9 cellular contexts compared by ENCODE assay signal in genomic region chr3:171672538-171672937, GRCh38.
"Had no signal": no experiment of that assay in that cellular context is flagged by ENCODE, and none has a peak within 500 bp of the region (broad histone marks: within the 10 kb centered on the region; RNA-seq: fewer than 3 reads in every experiment).

No MANE protein-coding gene starts in this region.

- H3K27ac Mint-ChIP-seq: GM23338, H9, HFFc6 had no signal

- H3K9ac ChIP-seq: KMS-11 had no signal

- DNase-seq: H9, HCEC 1CT, HFFc6, KBM-7 had no signal

- H3K4me3 ChIP-seq: GM23338 had no signal

- H3K9me3 Mint-ChIP-seq: GM23338, H9, HFFc6 had no signal

- ATAC-seq: GM23338 had no signal

- H2AFZ ChIP-seq: GM23338 had no signal

- H3K4me3 Mint-ChIP-seq: GM23338, H9, HFFc6 had no signal

- FAIRE-seq: H1, H54 had no signal

- H3K27ac ChIP-seq: HL-60, KMS-11 had no signal

- H3K4me2 ChIP-seq: GM23338, KMS-11 had no signal
